In genomic region chr10:43856299-43856698, GRCh38 we compare ENCODE assay signal across 18 cellular contexts.
DNase-seq lines count a peak whose midpoint lies in the region; ATAC-seq and TF ChIP-seq lines count a peak whose summit lies in the region.
"Had no signal": no experiment of that assay in that cellular context is flagged by ENCODE, and none has a peak within 500 bp of the region (broad histone marks: within the 10 kb centered on the region; RNA-seq: fewer than 3 reads in every experiment).

No MANE protein-coding gene starts in this region.

- POLR2A ChIA-PET in IMR-90 (lab: Charles Lee; ENCODE audit: unreplicated experiment), result no interaction called here

- ATAC-seq in IMR-90 (ENCODE audit: low read depth), result no peak
- no peak for ATAC-seq in GM21528 (IDR thresholded peaks at IDR 0.05; ENCODE audit: low FRiP score, unreplicated experiment)
- ATAC-seq: GM23338, HepG2 had no signal

- H3K14ac ChIP-seq in IMR-90 (replicated peaks; ENCODE audit: low read depth, low read length) (peak overlapping the region; percentile 67), mesenchymal stem cell (ENCODE audit: low read length in 2 of 2) (peak overlapping the region in 1 of 2 experiments; percentile 96)

- no TSS peak for BruUV-seq in IMR-90 (replicated peaks; lab: Mats Ljungman, UMichigan)

- no peak for TF ChIP-seq RAD21 in IMR-90 (IDR thresholded peaks at IDR 0.05; ENCODE audit: low read length)

- H4K5ac ChIP-seq in IMR-90 (ENCODE audit: low read depth, low read length), result no peak overlapping the region

- H3K79me1 ChIP-seq in IMR-90 (ENCODE audit: low read depth in 1 of 2, low read length in 2 of 2) (no peaks in the 10 kb centered on the region), mesenchymal stem cell (replicated peaks; ENCODE audit: low read length, poor library complexity, severe bottlenecking) (no peaks in the 10 kb centered on the region)

- peaks cover 4% of the 10 kb centered on the region; the same call in 1 of the 2 replicates for H3K9me1 ChIP-seq in IMR-90 (ENCODE audit: insufficient read depth, low read length)

- H3K27ac ChIP-seq in IMR-90 (ENCODE audit: insufficient read depth, low read length) (no peak overlapping the region), mesenchymal stem cell (ENCODE audit: low read length, poor library complexity, severe bottlenecking) (no peak overlapping the region)
- H3K27ac ChIP-seq: BLaER1 treated with 17β-estradiol and CSF1 and Interleukin-3, amounts not matched to agents 10 nM and 100 nM; HL-60 had no signal

- H4K8ac ChIP-seq in IMR-90 (ENCODE audit: low read depth in 2 of 2, low read length in 2 of 2) (no peak overlapping the region), mesenchymal stem cell (ENCODE audit: low read length) (peak overlapping the region; percentile 59)

- WGBS in IMR-90 (ENCODE audit: extremely low coverage in 2 of 2, insufficient read length in 1 of 2), 2 experiments, result 100% methylated on average over 3 of the region's 5 CpGs; no CpG with 5 or more reads in 1 of the 2 experiments
- WGBS in mesenchymal stem cell, result 95% methylated on average over 4 of the region's 5 CpGs

- no peak for TF ChIP-seq CTCF in IMR-90 (conservative IDR thresholded peaks at IDR 0.05; ENCODE audit: low read depth, low read length)

- no peak overlapping the region for H3K4me2 ChIP-seq in IMR-90 (ENCODE audit: low read depth, low read length)
- H3K4me2 ChIP-seq in mesenchymal stem cell (ENCODE audit: low read length, poor library complexity, severe bottlenecking), result no peak overlapping the region
- H3K4me2 ChIP-seq: BLaER1 treated with 17β-estradiol and CSF1 and Interleukin-3, amounts not matched to agents 10 nM and 100 nM; GM23338 had no signal

- H4K20me1 ChIP-seq in IMR-90 (ENCODE audit: insufficient read depth, low read length), result no peaks in the 10 kb centered on the region
- H4K20me1 ChIP-seq: BLaER1 treated with 17β-estradiol and CSF1 and Interleukin-3, amounts not matched to agents 10 nM and 100 nM had no signal

- H3K27me3 ChIP-seq in IMR-90 (ENCODE audit: control insufficient read depth, insufficient read depth, low read length) (no peaks in the 10 kb centered on the region), mesenchymal stem cell (ENCODE audit: control insufficient read depth in 1 of 2, insufficient read depth in 1 of 2, low read length in 2 of 2) (peaks cover 0 to 5% of the 10 kb centered on the region in 2 experiments)
- H3K27me3 ChIP-seq: BLaER1 treated with 17β-estradiol and CSF1 and Interleukin-3, amounts not matched to agents 10 nM and 100 nM had no signal

- H3K23ac ChIP-seq in IMR-90 (ENCODE audit: low read depth, low read length) (no peak overlapping the region), mesenchymal stem cell (ENCODE audit: low read length in 2 of 2) (no peak overlapping the region)

- no peaks in the 10 kb centered on the region for H3K9me3 ChIP-seq in IMR-90 (ENCODE audit: control insufficient read depth, insufficient read depth, low read length)
- H3K9me3 ChIP-seq in mesenchymal stem cell (ENCODE audit: control insufficient read depth, low read length), result no peaks in the 10 kb centered on the region
- H3K9me3 ChIP-seq: BLaER1 treated with 17β-estradiol and CSF1 and Interleukin-3, amounts not matched to agents 10 nM and 100 nM had no signal

- peak; percentile 22 for DNase-seq in activated CD8-positive, alpha-beta memory T cell treated with anti-CD3 and anti-CD28 coated beads, Interleukin-2, amount 50 U/mL, for 48 hours
- DNase-seq in activated CD8-positive, alpha-beta memory T cell treated with anti-CD3 and anti-CD28 coated beads, Interleukin-2, amount 50 U/mL, for 4 hours, result no peak
- DNase-seq in IMR-90 (no peak), mesenchymal stem cell (no peak), posterior vena cava (ENCODE audit: low spot score) (peak; percentile 67), DMS153 (lab: John Stamatoyannopoulos, UW) (no peak), NCI-H1436 treated with DMSO at 0.1 percent for 48 hours (lab: John Stamatoyannopoulos, UW) (no peak)
- DNase-seq: CD4-positive, CD25-positive, alpha-beta regulatory T cell; CD8-positive, alpha-beta memory T cell; COR-L47; DMS79; GDM1; HCEC 1CT had no signal

- no peak overlapping the region; the same call in 1 of the 2 replicates for H4K91ac ChIP-seq in IMR-90 (ENCODE audit: insufficient read depth, low read depth, low read length)
- H4K91ac ChIP-seq in mesenchymal stem cell (ENCODE audit: low read length), result peak overlapping the region; percentile 95

- no peak overlapping the region for H3K56ac ChIP-seq in IMR-90 (ENCODE audit: extremely low read depth, insufficient read depth, low read length)

- H3K18ac ChIP-seq in IMR-90 (ENCODE audit: low read depth, low read length) (no peak overlapping the region; the same call in 1 of the 2 replicates), mesenchymal stem cell (ENCODE audit: low read depth in 1 of 2, low read length in 2 of 2) (peak overlapping the region; percentile 68 to 96)

- dilution Hi-C loops in IMR-90 (cut with HindIII; ENCODE audit: low sequenced_read_pairs, unreplicated experiment), result no loop called here

- peaks cover 6% of the 10 kb centered on the region for H3K4me1 ChIP-seq in IMR-90 (ENCODE audit: control insufficient read depth, insufficient read depth, low read length)
- peaks cover 15% of the 10 kb centered on the region for H3K4me1 ChIP-seq in mesenchymal stem cell (ENCODE audit: control insufficient read depth, insufficient read depth, low read depth, low read length)

- intact Hi-C loops in IMR-90 (cut with micrococcal nuclease) (no loop called here), posterior vena cava (cut with DNase I) (loop anchor here in 1 of 2 donors (10.0 kb wide), 1 partner anchor 161 kb away; no protein-coding TSS in a partner anchor)

- no peak overlapping the region for H3K9ac ChIP-seq in IMR-90 (ENCODE audit: low read depth, low read length)
- no peak overlapping the region for H3K9ac ChIP-seq in mesenchymal stem cell (ENCODE audit: low read length)
- H3K9ac ChIP-seq: BLaER1 treated with 17β-estradiol and CSF1 and Interleukin-3, amounts not matched to agents 10 nM and 100 nM had no signal

- CTCF ChIA-PET in IMR-90 (lab: Yijun Ruan, JAX), result no interaction called here

- H2BK5ac ChIP-seq in IMR-90 (ENCODE audit: low read depth, low read length, poor library complexity, severe bottlenecking) (no peak overlapping the region), mesenchymal stem cell (ENCODE audit: low read depth, low read length, poor library complexity, severe bottlenecking) (no peak overlapping the region)

- H2BK15ac ChIP-seq in IMR-90 (ENCODE audit: low read depth, low read length) (no peak overlapping the region), mesenchymal stem cell (ENCODE audit: low read depth, poor library complexity, severe bottlenecking) (no peak overlapping the region)

- H2BK120ac ChIP-seq in IMR-90 (ENCODE audit: low read depth, low read length), result peak overlapping the region; percentile 56
- peak overlapping the region; percentile 95 for H2BK120ac ChIP-seq in mesenchymal stem cell (ENCODE audit: low read depth, low read length)

- TF ChIP-seq POLR2A in IMR-90 (IDR thresholded peaks at IDR 0.05; ENCODE audit: low read depth, low read length), result no peak

- H2AK5ac ChIP-seq in IMR-90 (ENCODE audit: low read depth, low read length), result peak overlapping the region; percentile 72
- H2AK5ac ChIP-seq in mesenchymal stem cell (ENCODE audit: low read length, severe bottlenecking), result peak overlapping the region; percentile 39

- no peak overlapping the region for H2AFZ ChIP-seq in IMR-90 (replicated peaks; ENCODE audit: low read length, poor library complexity)
- no peak overlapping the region for H2AFZ ChIP-seq in mesenchymal stem cell (ENCODE audit: low read depth, low read length)
- H2AFZ ChIP-seq: GM23338 had no signal

- H3K4ac ChIP-seq in IMR-90 (ENCODE audit: low read depth, low read length), result peak overlapping the region; percentile 52
- H3K4ac ChIP-seq in mesenchymal stem cell (ENCODE audit: low read depth in 1 of 2, low read length in 2 of 2), result peak overlapping the region; percentile 55 to 80

- peak overlapping the region; percentile 44 to 86 for H2BK12ac ChIP-seq in mesenchymal stem cell (ENCODE audit: low read length in 2 of 2)

- H3K36me3 ChIP-seq in IMR-90 (ENCODE audit: control insufficient read depth, insufficient read depth, low read length) (no peaks in the 10 kb centered on the region), mesenchymal stem cell (ENCODE audit: control insufficient read depth in 1 of 2, insufficient read depth in 2 of 2, low read depth in 1 of 2, low read length in 2 of 2) (no peaks in the 10 kb centered on the region)
- H3K36me3 ChIP-seq: BLaER1 treated with 17β-estradiol and CSF1 and Interleukin-3, amounts not matched to agents 10 nM and 100 nM had no signal

- no peak overlapping the region for H2AK9ac ChIP-seq in IMR-90 (replicated peaks; ENCODE audit: low read depth, low read length, poor library complexity)

- no peak overlapping the region for H3K4me3 ChIP-seq in IMR-90 (ENCODE audit: insufficient read depth, low read depth, low read length)
- no peak overlapping the region for H3K4me3 ChIP-seq in mesenchymal stem cell (ENCODE audit: insufficient read depth in 1 of 2, low read depth in 1 of 2, low read length in 2 of 2)
- H3K4me3 ChIP-seq: BLaER1 treated with 17β-estradiol and CSF1 and Interleukin-3, amounts not matched to agents 10 nM and 100 nM; GM23338 had no signal

- in situ Hi-C loops in IMR-90 (cut with MboI; ENCODE audit: low sequenced_read_pairs), result no loop called here

- H2BK20ac ChIP-seq in IMR-90 (ENCODE audit: low read depth, low read length), result peak overlapping the region; percentile 66

TF ChIP-seq in IMR-90, 13 proteins besides CTCF, POLR2A, EP300 and RAD21 (continues in another document):
- TF ChIP-seq MXI1 (IDR thresholded peaks at IDR 0.05; ENCODE audit: borderline replicate concordance, low read depth, low read length) (no peak), SMC3 (IDR thresholded peaks at IDR 0.05; ENCODE audit: low read depth, low read length) (no peak), USF2 (IDR thresholded peaks at IDR 0.05; ENCODE audit: low read depth, low read length) (no peak), FOS (IDR thresholded peaks at IDR 0.05; ENCODE audit: low read depth, low read length) (no peak), CEBPB (IDR thresholded peaks at IDR 0.05; ENCODE audit: low read depth, low read length) (no peak), NFE2L2 (IDR thresholded peaks at IDR 0.05; ENCODE audit: low read depth, low read length) (no peak), MAFK (IDR thresholded peaks at IDR 0.05; ENCODE audit: low read depth, low read length) (no peak), BHLHE40 (IDR thresholded peaks at IDR 0.05; ENCODE audit: low read depth, low read length) (no peak), MAZ (IDR thresholded peaks at IDR 0.05; ENCODE audit: borderline replicate concordance, low read depth, low read length) (no peak), RCOR1 (IDR thresholded peaks at IDR 0.05; ENCODE audit: insufficient replicate concordance, low read length) (no peak)

Comparison
In these comparisons a context has a peak if more than half of its experiments do, and no peak if none do; other contexts are left out.
1. DNase-seq: peak in activated CD8-positive, alpha-beta memory T cell treated with anti-CD3 and anti-CD28 coated beads, Interleukin-2, amount 50 U/mL, for 48 hours (single experiment) and posterior vena cava (single experiment); none in activated CD8-positive, alpha-beta memory T cell treated with anti-CD3 and anti-CD28 coated beads, Interleukin-2, amount 50 U/mL, for 4 hours (single experiment), IMR-90 (single experiment), mesenchymal stem cell (single experiment), DMS153 (single experiment) and NCI-H1436 treated with DMSO at 0.1 percent for 48 hours (single experiment).